In the genomic region with DNA sequence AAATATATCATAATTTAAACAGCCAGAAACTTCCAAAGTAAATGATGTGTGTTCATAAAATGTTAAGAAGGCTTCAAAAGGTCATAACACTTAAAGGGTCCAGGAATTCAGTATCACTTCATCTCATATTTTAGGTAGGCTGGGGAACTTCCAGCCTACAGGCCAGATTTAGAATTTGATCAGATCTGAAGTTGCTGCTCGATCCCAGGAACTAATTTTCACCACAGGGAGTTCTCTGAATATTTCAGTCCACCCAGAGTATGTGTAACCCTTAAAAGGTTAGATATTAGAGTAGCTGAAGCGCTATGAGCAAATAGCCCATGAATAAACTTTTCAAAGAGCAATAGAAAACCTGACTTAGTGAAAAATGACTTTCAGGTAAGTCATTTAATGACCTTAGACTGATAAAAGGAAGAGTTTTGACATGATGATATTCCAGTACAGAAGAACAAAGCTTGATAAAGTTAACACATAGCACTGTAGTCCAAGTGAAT, we compare ENCODE assay signal across 10 cellular contexts. TPM values are rescaled to one million over a fixed set of nuclear protein-coding genes. Genes with fewer than 3 reads are reported as not detected.
A peak's percentile ranks its signal among the peaks of the same experiment; 100 is the strongest.
DNase-seq lines count a peak whose midpoint lies in the region; ATAC-seq, FAIRE-seq and TF ChIP-seq lines count a peak whose summit lies in the region.
"Had no signal": no experiment of that assay in that cellular context is flagged by ENCODE, and none has a peak within 500 bp of the region (broad histone marks: within the 10 kb centered on the region; RNA-seq: fewer than 3 reads in every experiment).

No MANE protein-coding gene starts in this region.

- H3K27me3 ChIP-seq in CD4-positive, alpha-beta T cell (ENCODE audit: control insufficient read depth, insufficient read depth, low read length) = no peaks in the 10 kb centered on the region
- H3K27me3 ChIP-seq in KMS-11 (ENCODE audit: insufficient read depth, low read depth) = no peaks in the 10 kb centered on the region
- H3K27me3 ChIP-seq in astrocyte (ENCODE audit: insufficient read depth, low read length) = no peaks in the 10 kb centered on the region
- H3K27me3 ChIP-seq in neutrophil = no peaks in the 10 kb centered on the region
- H3K27me3 ChIP-seq in brain microvascular endothelial cell (replicated peaks) = no peaks in the 10 kb centered on the region

- H3K27me3 Mint-ChIP-seq in CD4-positive, alpha-beta T cell = no peaks in the 10 kb centered on the region
- no peaks in the 10 kb centered on the region for H3K27me3 Mint-ChIP-seq in astrocyte (ENCODE audit: low read depth, unreplicated experiment)

- H3K9me3 Mint-ChIP-seq in CD4-positive, alpha-beta T cell = no peaks in the 10 kb centered on the region
- peaks cover 2% of the 10 kb centered on the region for H3K9me3 Mint-ChIP-seq in astrocyte (ENCODE audit: unreplicated experiment)

- H3K9me3 ChIP-seq in CD4-positive, alpha-beta T cell (ENCODE audit: control insufficient read depth, low read length) = no peaks in the 10 kb centered on the region
- H3K9me3 ChIP-seq in astrocyte (ENCODE audit: insufficient read depth, low read depth, low read length) (no peaks in the 10 kb centered on the region), neutrophil (no peaks in the 10 kb centered on the region)

- H3K4me1 ChIP-seq in KMS-11 (ENCODE audit: low read depth, poor library complexity, severe bottlenecking) (peaks cover 74% of the 10 kb centered on the region), astrocyte (ENCODE audit: insufficient read depth, low read length) (peaks cover 25% of the 10 kb centered on the region), neutrophil (ENCODE audit: control insufficient read depth in 1 of 2, insufficient read depth in 1 of 2, low read depth in 1 of 2, low read length in 1 of 2) (peaks cover 68 to 96% of the 10 kb centered on the region in 2 experiments)

- H3K9ac ChIP-seq in KMS-11 = peak overlapping the region; percentile 84
- no peak overlapping the region for H3K9ac ChIP-seq in astrocyte (ENCODE audit: low read length)

- H3K4me1 Mint-ChIP-seq in CD4-positive, alpha-beta T cell (ENCODE audit: low read depth) = peaks cover 61% of the 10 kb centered on the region
- H3K4me1 Mint-ChIP-seq in astrocyte (ENCODE audit: low read depth, unreplicated experiment) = peaks cover 41% of the 10 kb centered on the region

- H3K36me3 ChIP-seq in KMS-11 (ENCODE audit: insufficient read depth) (no peaks in the 10 kb centered on the region), astrocyte (ENCODE audit: insufficient read depth, low read length) (no peaks in the 10 kb centered on the region), neutrophil (peaks cover 12% of the 10 kb centered on the region), brain microvascular endothelial cell (replicated peaks) (no peaks in the 10 kb centered on the region)

- H3K27ac Mint-ChIP-seq in CD4-positive, alpha-beta T cell = peak overlapping the region; percentile 95
- H3K27ac Mint-ChIP-seq in astrocyte (ENCODE audit: unreplicated experiment) = no peak overlapping the region

- no peak for TF ChIP-seq POLR2A in lower leg skin (IDR thresholded peaks at IDR 0.05)

- H3K4me3 Mint-ChIP-seq in CD4-positive, alpha-beta T cell = peak overlapping the region; percentile 98
- no peak overlapping the region for H3K4me3 Mint-ChIP-seq in astrocyte (ENCODE audit: unreplicated experiment)

- peak overlapping the region; percentile 91 for H3K27ac ChIP-seq in CD4-positive, alpha-beta T cell (ENCODE audit: low read depth, low read length)
- H3K27ac ChIP-seq in KMS-11 (peak overlapping the region; percentile 95), astrocyte (ENCODE audit: low read depth, low read length) (no peak overlapping the region), neutrophil (peak overlapping the region; percentile 95), brain microvascular endothelial cell (no peak overlapping the region)

- WGBS in lower leg skin, 2 donors = 68% methylated on average over 2 of the region's 2 CpGs

- no peaks in the 10 kb centered on the region for H4K20me1 ChIP-seq in KMS-11 (ENCODE audit: insufficient read depth)
- no peaks in the 10 kb centered on the region for H4K20me1 ChIP-seq in astrocyte (ENCODE audit: insufficient read depth, low read length)

- peaks cover 58% of the 10 kb centered on the region for H3K36me3 Mint-ChIP-seq in CD4-positive, alpha-beta T cell (ENCODE audit: low read depth)
- H3K36me3 Mint-ChIP-seq in astrocyte (ENCODE audit: low read depth, unreplicated experiment) = peaks cover 1% of the 10 kb centered on the region

- intact Hi-C loops in CD4-positive, alpha-beta T cell (cut with DNase I, micrococcal nuclease) = loop anchor here in 1 of 2 experiments (2.0 kb wide), 3 partner anchors 15 to 39 kb away; no protein-coding TSS in a partner anchor
- intact Hi-C loops in lower leg skin (cut with DNase I; ENCODE audit: low total_unique reads) = no loop called here

- no peak for ATAC-seq in CD4-positive, alpha-beta T cell (ENCODE audit: poor library complexity)
- no peak for ATAC-seq in left lobe of liver

- H3K79me2 ChIP-seq in KMS-11 (ENCODE audit: insufficient read depth, low read depth) (peaks cover 63% of the 10 kb centered on the region), astrocyte (ENCODE audit: insufficient read depth, low read length) (no peaks in the 10 kb centered on the region)

- H2AFZ ChIP-seq in KMS-11 (ENCODE audit: low read depth) (no peak overlapping the region), astrocyte (ENCODE audit: low read depth, low read length) (no peak overlapping the region)

- FAIRE-seq in astrocyte (lab: Jason Lieb, UNC) = no peak

- no peak for TF ChIP-seq CTCF in CD4-positive, alpha-beta T cell (IDR thresholded peaks at IDR 0.05)
- TF ChIP-seq CTCF in KMS-11 (conservative IDR thresholded peaks at IDR 0.05; ENCODE audit: low read depth, low read length) (no peak), astrocyte (IDR thresholded peaks at IDR 0.05; ENCODE audit: insufficient read depth, low read depth, low read length) (no peak), neutrophil (IDR thresholded peaks at IDR 0.05) (no peak), brain microvascular endothelial cell (IDR thresholded peaks at IDR 0.05; ENCODE audit: low read depth, low read length, missing control alignments) (no peak), lower leg skin (IDR thresholded peaks at IDR 0.05) (no peak)

- in situ Hi-C loops in brain microvascular endothelial cell (cut with HindIII; ENCODE audit: low pct_ligation_motif_present, low sequenced_read_pairs) = loop anchor here (25.0 kb wide), 1 partner anchor 91 kb away; no protein-coding TSS in a partner anchor

- POLR2A ChIA-PET in CD4-positive, alpha-beta T cell (lab: Charles Lee) = interaction anchor here (0.6 to 6.2 kb wide), 16 partner anchors 9 to 133 kb away, joined by 3 to 106 read pairs (median 8); a partner anchor contains a TSS

- H3K4me3 ChIP-seq in KMS-11 (IDR thresholded peaks at IDR 0.05; ENCODE audit: insufficient read depth, low read depth, low read length) (peak overlapping the region; percentile 3), astrocyte (ENCODE audit: insufficient read depth, low read depth, low read length) (no peak overlapping the region), neutrophil (ENCODE audit: low read depth in 1 of 2, low read length in 1 of 2) (peak overlapping the region; percentile 69), brain microvascular endothelial cell (ENCODE audit: low read depth, low read length) (no peak overlapping the region), lower leg skin (ENCODE audit: low read depth, poor library complexity, severe bottlenecking) (no peak overlapping the region)

- DNase-seq in CD4-positive, alpha-beta T cell = no peak
- DNase-seq in astrocyte (ENCODE audit: low read depth) (peak; percentile 34), brain microvascular endothelial cell (no peak), lower leg skin (ENCODE audit: low spot score in 2 of 2) (no peak), NCI-H128 (lab: John Stamatoyannopoulos, UW; ENCODE audit: unreplicated experiment) (no peak), left lobe of liver (ENCODE audit: low spot score) (no peak)
- DNase-seq: NCI-H1694; stimulated activated CD4-positive, alpha-beta T cell treated with anti-CD3 and anti-CD28 coated beads, Interleukin-12 subunit alpha, Interleukin-12 subunit beta, amount 100 ng/mL, for 4 hours had no signal

- CTCF ChIA-PET in CD4-positive, alpha-beta T cell (lab: Charles Lee) = interaction anchor here (1.3 to 15.8 kb wide), 4 partner anchors 10 to 91 kb away, joined by 4 to 243 read pairs (median 4); no protein-coding TSS in a partner anchor

- H3K4me2 ChIP-seq in KMS-11 (peak overlapping the region; percentile 92), astrocyte (ENCODE audit: low read length) (no peak overlapping the region)

RNA-seq across cellular contexts. Expression of a gene that starts 1.7 kb away (rescaled TPM):
- total RNA-seq in CD4-positive, alpha-beta T cell = 100 to 1,000 TPM; 237 to 264 TPM
- total RNA-seq in astrocyte (19.3 and 25.1 TPM in 2 replicates), lower leg skin (10 to 100 TPM in 2 of 4 donors, 1 to 10 TPM in 2; 5.0 to 12.4 (median 9.1) TPM), left lobe of liver (6.3 TPM)

Comparison
In these comparisons a context has a peak if more than half of its experiments do, and no peak if none do; other contexts are left out.
1. H3K27ac ChIP-seq: peak in CD4-positive, alpha-beta T cell (single experiment), KMS-11 (single experiment) and neutrophil (single experiment); none in astrocyte (single experiment) and brain microvascular endothelial cell (single experiment).
2. H3K4me3 ChIP-seq: peak in KMS-11 (single experiment) and neutrophil (2 of 2); none in astrocyte (single experiment), brain microvascular endothelial cell (single experiment) and lower leg skin (single experiment).